ENCODE assay signal across 19 cellular contexts in genomic region chr6:24668997-24669361, GRCh38. TPM values are rescaled to one million over a fixed set of nuclear protein-coding genes. Genes with fewer than 3 reads are reported as not detected.
DNase-seq lines count a peak whose midpoint lies in the region; ATAC-seq and TF ChIP-seq lines count a peak whose summit lies in the region.
"Had no signal": no experiment of that assay in that cellular context is flagged by ENCODE, and none has a peak within 500 bp of the region (broad histone marks: within the 10 kb centered on the region; RNA-seq: fewer than 3 reads in every experiment).

No MANE protein-coding gene starts in this region.

- H3K27ac ChIP-seq in tibial nerve: no peak overlapping the region
- H3K27ac ChIP-seq: heart left ventricle, lower lobe of right lung, parathyroid adenoma had no signal

- H3K36me3 ChIP-seq in tibial nerve: peaks cover 0 to 14% (median 0%) of the 10 kb centered on the region in 3 donors

- peaks cover 12% of the 10 kb centered on the region for H3K9me3 Mint-ChIP-seq in stimulated activated naive CD8-positive, alpha-beta T cell treated with anti-CD3 and anti-CD28 coated beads, Interleukin-15, Interleukin-2, amounts not matched to agents 100 ng/mL and 50 ng/mL, for 24 hours
- no peaks in the 10 kb centered on the region for H3K9me3 Mint-ChIP-seq in immature natural killer cell
- peaks cover 15% of the 10 kb centered on the region for H3K9me3 Mint-ChIP-seq in type B pancreatic cell

- H3K27me3 ChIP-seq in tibial nerve: no peaks in the 10 kb centered on the region
- H3K27me3 ChIP-seq: heart left ventricle had no signal

- H3K4me1 Mint-ChIP-seq in stimulated activated naive CD8-positive, alpha-beta T cell treated with anti-CD3 and anti-CD28 coated beads, Interleukin-15, Interleukin-2, amounts not matched to agents 100 ng/mL and 50 ng/mL, for 24 hours (ENCODE audit: low read depth): peaks cover 45% of the 10 kb centered on the region
- peaks cover 30% of the 10 kb centered on the region for H3K4me1 Mint-ChIP-seq in T-helper 17 cell
- peaks cover 38 to 48% of the 10 kb centered on the region in 2 donors for H3K4me1 Mint-ChIP-seq in immature natural killer cell
- H3K4me1 Mint-ChIP-seq in type B pancreatic cell (ENCODE audit: unreplicated experiment): peaks cover 17% of the 10 kb centered on the region

- TF ChIP-seq POLR2A in tibial nerve (IDR thresholded peaks at IDR 0.05): no peak

- H3K9me3 ChIP-seq in T-helper 17 cell (ENCODE audit: control insufficient read depth, low read length, poor library complexity, severe bottlenecking) (no peaks in the 10 kb centered on the region), tibial nerve (peaks cover 0 to 6% (median 4%) of the 10 kb centered on the region in 4 donors)
- H3K9me3 ChIP-seq: lower lobe of right lung had no signal

- H3K4me1 ChIP-seq in tibial nerve: peaks cover 0 to 32% (median 25%) of the 10 kb centered on the region in 4 donors

- no peak overlapping the region for H3K27ac Mint-ChIP-seq in stimulated activated naive CD8-positive, alpha-beta T cell treated with anti-CD3 and anti-CD28 coated beads, Interleukin-15, Interleukin-2, amounts not matched to agents 100 ng/mL and 50 ng/mL, for 24 hours
- H3K27ac Mint-ChIP-seq in T-helper 17 cell (peak overlapping the region; percentile 39), immature natural killer cell (peak overlapping the region in 1 of 6 donors; percentile 7), type B pancreatic cell (no peak overlapping the region)
- H3K27ac Mint-ChIP-seq: stimulated activated naive B cell treated with anti-CD40 and anti-IgM and Interleukin-4, amounts not matched to agents 10 μg/mL and 1 μg/mL and 100 μg/mL, for 72 hours; WTC11 had no signal

- H3K4me3 Mint-ChIP-seq in stimulated activated naive CD8-positive, alpha-beta T cell treated with anti-CD3 and anti-CD28 coated beads, Interleukin-15, Interleukin-2, amounts not matched to agents 100 ng/mL and 50 ng/mL, for 24 hours: peak overlapping the region; percentile 97
- peak overlapping the region; percentile 55 for H3K4me3 Mint-ChIP-seq in T-helper 17 cell
- H3K4me3 Mint-ChIP-seq in immature natural killer cell: peak overlapping the region; percentile 43 to 99 (median 44)
- peak overlapping the region; percentile 32 for H3K4me3 Mint-ChIP-seq in type B pancreatic cell

- peaks cover 54% of the 10 kb centered on the region for H3K36me3 Mint-ChIP-seq in stimulated activated naive CD8-positive, alpha-beta T cell treated with anti-CD3 and anti-CD28 coated beads, Interleukin-15, Interleukin-2, amounts not matched to agents 100 ng/mL and 50 ng/mL, for 24 hours (ENCODE audit: low read depth)
- H3K36me3 Mint-ChIP-seq in T-helper 17 cell (ENCODE audit: low read depth): peaks cover 2% of the 10 kb centered on the region
- H3K36me3 Mint-ChIP-seq in immature natural killer cell: peaks cover 4 to 20% (median 5%) of the 10 kb centered on the region in 3 donors
- H3K36me3 Mint-ChIP-seq in type B pancreatic cell: peaks cover 22% of the 10 kb centered on the region

- WGBS in tibial nerve, 2 donors: 92 to 97% methylated on average over 9 of the region's 9 CpGs

- H3K4me3 ChIP-seq in tibial nerve: no peak overlapping the region

- DNase-seq in stimulated activated naive CD8-positive, alpha-beta T cell treated with anti-CD3 and anti-CD28 coated beads, Interleukin-15, Interleukin-2, amounts not matched to agents 100 U/mL and 50 U/mL, for 24 hours: no peak
- DNase-seq in T-helper 17 cell (no peak), immature natural killer cell (no peak), type B pancreatic cell (ENCODE audit: extremely low spot score, unreplicated experiment) (no peak), tibial nerve (ENCODE audit: low spot score in 2 of 2) (no peak), NCI-H82 treated with DMSO at 0.1 percent for 48 hours (lab: John Stamatoyannopoulos, UW; ENCODE audit: unreplicated experiment) (no peak)
- DNase-seq: activated naive CD4-positive, alpha-beta T cell; heart left ventricle; lower lobe of right lung; NCI-H2107; NCI-H526 treated with DMSO at 0.1 percent for 48 hours; SHP77; stimulated activated naive B cell treated with anti-CD40 and anti-IgM and Interleukin-4, amounts not matched to agents 10 μg/mL and 1 μg/mL and 100 μg/mL, for 72 hours; trophoblast cell had no signal

- H3K27me3 Mint-ChIP-seq in stimulated activated naive CD8-positive, alpha-beta T cell treated with anti-CD3 and anti-CD28 coated beads, Interleukin-15, Interleukin-2, amounts not matched to agents 100 ng/mL and 50 ng/mL, for 24 hours: no peaks in the 10 kb centered on the region
- no peaks in the 10 kb centered on the region for H3K27me3 Mint-ChIP-seq in T-helper 17 cell
- H3K27me3 Mint-ChIP-seq in immature natural killer cell (ENCODE audit: low read depth in 3 of 3): peaks cover 11 to 24% (median 11%) of the 10 kb centered on the region in 3 donors
- no peaks in the 10 kb centered on the region for H3K27me3 Mint-ChIP-seq in type B pancreatic cell
- H3K27me3 Mint-ChIP-seq: stimulated activated naive B cell treated with anti-CD40 and anti-IgM and Interleukin-4, amounts not matched to agents 10 μg/mL and 1 μg/mL and 100 μg/mL, for 72 hours had no signal

- no peak for ATAC-seq in stimulated activated naive CD8-positive, alpha-beta T cell treated with anti-CD3 and anti-CD28 coated beads, Interleukin-15, Interleukin-2, amounts not matched to agents 100 U/mL and 50 U/mL, for 24 hours
- ATAC-seq in T-helper 17 cell (no peak), SK-N-SH treated with all-trans-retinoic acid at 6 μM for 48 hours (no peak)
- ATAC-seq: heart left ventricle; lower lobe of right lung; stimulated activated naive B cell treated with anti-CD40 and anti-IgM and Interleukin-4, amounts not matched to agents 10 μg/mL and 1 μg/mL and 100 μg/mL, for 72 hours; WTC11 had no signal

- no peak for TF ChIP-seq CTCF in type B pancreatic cell (conservative IDR thresholded peaks at IDR 0.05)
- TF ChIP-seq CTCF in tibial nerve (IDR thresholded peaks at IDR 0.05): no peak

- no peak for TF ChIP-seq EP300 in tibial nerve (IDR thresholded peaks at IDR 0.05)

TF ChIP-seq in SK-N-SH treated with all-trans-retinoic acid at 6 μM for 48 hours, 23 proteins besides CTCF, POLR2A, EP300 and RAD21 (continues in another document):
- TF ChIP-seq ZC3H10 (CRISPR knock-in tag; IDR thresholded peaks at IDR 0.05) (no peak), PPARA (CRISPR knock-in tag; IDR thresholded peaks at IDR 0.05; ENCODE audit: borderline replicate concordance) (no peak), ZNF70 (CRISPR knock-in tag; IDR thresholded peaks at IDR 0.05) (no peak), TOX (CRISPR knock-in tag; IDR thresholded peaks at IDR 0.05; ENCODE audit: borderline replicate concordance) (no peak), GLIS3 (CRISPR knock-in tag; IDR thresholded peaks at IDR 0.05) (no peak), ZFP30 (CRISPR knock-in tag; IDR thresholded peaks at IDR 0.05) (no peak), CSDC2 (CRISPR knock-in tag; IDR thresholded peaks at IDR 0.05) (no peak), OSR1 (CRISPR knock-in tag; IDR thresholded peaks at IDR 0.05) (no peak), ISL1 (CRISPR knock-in tag; IDR thresholded peaks at IDR 0.05) (no peak), TCF4 (CRISPR knock-in tag; IDR thresholded peaks at IDR 0.05; ENCODE audit: borderline replicate concordance) (no peak), RARB (CRISPR knock-in tag; IDR thresholded peaks at IDR 0.05) (no peak), ZNF565 (CRISPR knock-in tag; conservative IDR thresholded peaks at IDR 0.05; ENCODE audit: low read depth) (no peak), ZFP3 (CRISPR knock-in tag; IDR thresholded peaks at IDR 0.05) (no peak), ESRRG (CRISPR knock-in tag; IDR thresholded peaks at IDR 0.05) (no peak), BACH2 (CRISPR knock-in tag; IDR thresholded peaks at IDR 0.05; ENCODE audit: borderline replicate concordance) (no peak), PATZ1 (CRISPR knock-in tag; IDR thresholded peaks at IDR 0.05; ENCODE audit: borderline replicate concordance) (no peak)

RNA-seq across cellular contexts. Expression of gene ACOT13, which starts 2.1 kb away (rescaled TPM):
- total RNA-seq in T-helper 17 cell (1 to 10 TPM; 2.9 to 5.3 TPM), type B pancreatic cell (ENCODE audit: low replicate concordance) (22.0 and 24.7 TPM in 2 replicates), tibial nerve (10 to 100 TPM in 1 of 4 donors, 1 to 10 TPM in 3; 3.3 to 10.2 (median 7.5) TPM)
- polyA plus RNA-seq in immature natural killer cell: 10 to 100 TPM in 2 of 3 donors, 1 to 10 TPM in 1; 6.2 to 17.1 (median 16.5) TPM

RNA-seq across cellular contexts. Expression of gene TDP2, which starts 2.3 kb away (rescaled TPM):
- total RNA-seq in T-helper 17 cell: 10 to 100 TPM; 35.6 to 42.0 TPM
- 10 to 100 TPM; 40.6 to 49.7 (median 46.5) TPM for polyA plus RNA-seq in immature natural killer cell
- 42.6 and 44.1 TPM in 2 replicates for total RNA-seq in type B pancreatic cell (ENCODE audit: low replicate concordance)
- total RNA-seq in tibial nerve: 10 to 100 TPM; 24.9 to 32.0 (median 31.3) TPM

RNA-seq across cellular contexts. Expression of gene KIAA0319, which starts 23.0 kb away (rescaled TPM):
- total RNA-seq in T-helper 17 cell (under 1 TPM; 0.07 to 0.16 TPM), type B pancreatic cell (ENCODE audit: low replicate concordance) (0.29 and 0.39 TPM in 2 replicates), tibial nerve (under 1 TPM in 3 of 4 donors, not detected in 1; under 0.01 to 0.98 (median under 0.01) TPM)
- not detected for polyA plus RNA-seq in immature natural killer cell
- total RNA-seq: T-helper 2 cell treated with Interferon-gamma antibody and Interleukin-4, amounts not matched to agents 100 ng/mL and 5 ng/mL, for 36 hours had no signal
- polyA plus RNA-seq: heart left ventricle had no signal

RNA-seq across cellular contexts. Expression of gene C6orf62, which starts 50.0 kb away (rescaled TPM):
- 100 to 1,000 TPM; 103 to 110 TPM for total RNA-seq in T-helper 17 cell
- polyA plus RNA-seq in immature natural killer cell: 100 to 1,000 TPM in 1 of 3 donors, 10 to 100 TPM in 2; 63.0 to 140 (median 96.4) TPM
- 77.3 and 77.5 TPM in 2 replicates for total RNA-seq in type B pancreatic cell (ENCODE audit: low replicate concordance)
- 100 to 1,000 TPM in 1 of 4 donors, 10 to 100 TPM in 3; 55.9 to 122 (median 77.9) TPM for total RNA-seq in tibial nerve

Comparison
In these comparisons a context has a peak if more than half of its experiments do, and no peak if none do; other contexts are left out.
1. H3K4me3 Mint-ChIP-seq: peak in every context shown above with its lines; median percentile 97 in stimulated activated naive CD8-positive, alpha-beta T cell treated with anti-CD3 and anti-CD28 coated beads, Interleukin-15, Interleukin-2, amounts not matched to agents 100 ng/mL and 50 ng/mL, for 24 hours; 55 in T-helper 17 cell; 44 in immature natural killer cell; 32 in type B pancreatic cell.